In genomic region chr6:57221936-57222683, GRCh38 we compare ENCODE assay signal across 1 cellular context.
TF ChIP-seq lines count a peak whose summit lies in the region.

Gene RAB23, minus strand, starts transcription at chr6:57222307. Its CDS starts 11,927 bp downstream, at chr6:57210380.

TF ChIP-seq in HepG2, 621 proteins besides CTCF, POLR2A, EP300 and RAD21 (continued from another document):
- TF ChIP-seq SIX1 (CRISPR knock-in tag; IDR thresholded peaks at IDR 0.05; ENCODE audit: borderline replicate concordance) (peak; percentile 63; the same call in 1 of the 2 replicates), SOX13 (IDR thresholded peaks at IDR 0.05) (peak; percentile 20; the same call in 1 of the 2 replicates), SOX13 (CRISPR knock-in tag; conservative IDR thresholded peaks at IDR 0.05 in 1 of 2, IDR thresholded peaks at IDR 0.05 in 1 of 2) (0 out of 4 replicates have a peak, but pooled peaks of 1 of the 2 experiments have one; percentile 14)
